In genomic region chr3:160564205-160564922, GRCh38 we compare ENCODE assay signal across 8 cellular contexts. TPM values are rescaled to one million over a fixed set of nuclear protein-coding genes. Genes with fewer than 3 reads are reported as not detected.
DNase-seq lines count a peak whose midpoint lies in the region; ATAC-seq, FAIRE-seq and TF ChIP-seq lines count a peak whose summit lies in the region.

No MANE protein-coding gene starts in this region.

- DNase-seq in cardiac muscle cell (ENCODE audit: low read depth in 1 of 2, low spot score in 1 of 2) = peak; percentile 3 to 29
- no peak for DNase-seq in left ventricle myocardium superior
- peak; percentile 10 for DNase-seq in choroid plexus epithelial cell (ENCODE audit: low read depth)
- peak; percentile 5 for DNase-seq in urothelium cell line (ENCODE audit: low spot score)
- no peak for DNase-seq in cerebellar nuclear complex (lab: John Stamatoyannopoulos, UW)

- peaks cover 63% of the 10 kb centered on the region for H3K79me2 ChIP-seq in OCI-LY3 (ENCODE audit: low read length)

- no peak for FAIRE-seq in urothelium cell line (lab: Jason Lieb, UNC)

- intact Hi-C loops in left ventricle myocardium superior (cut with micrococcal nuclease) = no loop called here

- H3K4me3 ChIP-seq in cardiac muscle cell (peak overlapping the region; percentile 65), OCI-LY3 (ENCODE audit: low read length) (peak overlapping the region; percentile 90), choroid plexus epithelial cell (ENCODE audit: low read depth, low read length) (peak overlapping the region; percentile 81), mucosa of stomach (ENCODE audit: low read length) (peak overlapping the region; percentile 51)

- H3K9me3 ChIP-seq in cardiac muscle cell (ENCODE audit: low read depth) (no peaks in the 10 kb centered on the region), OCI-LY3 (ENCODE audit: insufficient read depth, low read length) (no peaks in the 10 kb centered on the region), mucosa of stomach (ENCODE audit: control insufficient read depth, low read length) (no peaks in the 10 kb centered on the region)

- H2AFZ ChIP-seq in OCI-LY3 (ENCODE audit: low read depth, low read length) = no peak overlapping the region

- peak overlapping the region; percentile 88 for H3K4me2 ChIP-seq in OCI-LY3 (ENCODE audit: low read length)

- peak overlapping the region; percentile 76 for H3K9ac ChIP-seq in OCI-LY3 (ENCODE audit: low read length)
- H3K9ac ChIP-seq in mucosa of stomach (ENCODE audit: low read length) = peak overlapping the region; percentile 90

- H4K20me1 ChIP-seq in OCI-LY3 (ENCODE audit: insufficient read depth, low read length) = peaks cover 49% of the 10 kb centered on the region

- ATAC-seq in left ventricle myocardium superior (no peak), GM21723 (IDR thresholded peaks at IDR 0.05; ENCODE audit: unreplicated experiment) (no peak)

- H3K4me1 ChIP-seq in cardiac muscle cell (ENCODE audit: low read depth) (peaks cover 10% of the 10 kb centered on the region), OCI-LY3 (ENCODE audit: low read length) (peaks cover 32% of the 10 kb centered on the region), mucosa of stomach (ENCODE audit: control insufficient read depth, insufficient read depth, low read length) (peaks cover 20% of the 10 kb centered on the region)

- H3K36me3 ChIP-seq in cardiac muscle cell (no peaks in the 10 kb centered on the region), OCI-LY3 (replicated peaks; ENCODE audit: low read depth, low read length) (peaks cover 9% of the 10 kb centered on the region), mucosa of stomach (ENCODE audit: control insufficient read depth, insufficient read depth, low read length) (no peaks in the 10 kb centered on the region)

- no peak for TF ChIP-seq CTCF in cardiac muscle cell (IDR thresholded peaks at IDR 0.05; ENCODE audit: low read depth, low read length)
- no peak for TF ChIP-seq CTCF in OCI-LY3 (IDR thresholded peaks at IDR 0.05; ENCODE audit: low read depth, low read length)
- peak; percentile 17 for TF ChIP-seq CTCF in choroid plexus epithelial cell (conservative IDR thresholded peaks at IDR 0.05; ENCODE audit: low read depth, low read length)

- H3K27ac ChIP-seq in cardiac muscle cell (peak overlapping the region; percentile 97), OCI-LY3 (ENCODE audit: low read length) (0 out of 2 replicates have a peak overlapping the region, but pooled peaks have one; percentile 4)

- no peaks in the 10 kb centered on the region for H3K27me3 ChIP-seq in cardiac muscle cell
- no peaks in the 10 kb centered on the region for H3K27me3 ChIP-seq in OCI-LY3 (ENCODE audit: low read depth, low read length)
- H3K27me3 ChIP-seq in mucosa of stomach (ENCODE audit: control insufficient read depth, insufficient read depth, low read length) = no peaks in the 10 kb centered on the region

RNA-seq across cellular contexts. Expression of gene KPNA4, which starts 1.0 kb away (rescaled TPM):
- total RNA-seq in cardiac muscle cell (11.8 and 18.5 TPM in 2 replicates), left ventricle myocardium superior (139 TPM)
- 11.7 and 12.5 TPM in 2 replicates for polyA plus RNA-seq in cardiac muscle cell

Comparison
In these comparisons a context has a peak if more than half of its experiments do, and no peak if none do; other contexts are left out.
1. DNase-seq: peak in cardiac muscle cell (2 of 2), choroid plexus epithelial cell (single experiment) and urothelium cell line (single experiment); none in left ventricle myocardium superior (single experiment) and cerebellar nuclear complex (0 of 2).
2. Peak in every context shown above with its lines, with median percentiles within 50 percentile points of each other: H3K4me3 ChIP-seq.